ENCODE assay signal across 9 cellular contexts in genomic region chr9:93223241-93224180, GRCh38. TPM values are rescaled to one million over a fixed set of nuclear protein-coding genes. Genes with fewer than 3 reads are reported as not detected.
A peak's percentile ranks its signal among the peaks of the same experiment; 100 is the strongest.
DNase-seq lines count a peak whose midpoint lies in the region; ATAC-seq and TF ChIP-seq lines count a peak whose summit lies in the region.
"Had no signal": no experiment of that assay in that cellular context is flagged by ENCODE, and none has a peak within 500 bp of the region (broad histone marks: within the 10 kb centered on the region; RNA-seq: fewer than 3 reads in every experiment).

No MANE protein-coding gene starts in this region.

- no peaks in the 10 kb centered on the region for H3K27me3 Mint-ChIP-seq in MCF 10A (ENCODE audit: insufficient read depth, unreplicated experiment)

- H3K27ac ChIP-seq in vagina, result no peak overlapping the region
- H3K27ac ChIP-seq: parathyroid adenoma had no signal

- BruUV-seq in MCF 10A (replicated peaks; lab: Mats Ljungman, UMichigan), result no TSS peak

- DNase-seq in AG08395 (ENCODE audit: low spot score) (peak; percentile 78), MCF 10A (ENCODE audit: unreplicated experiment) (peak; percentile 96), left lobe of liver (ENCODE audit: low spot score) (no peak), vagina (ENCODE audit: extremely low spot score in 2 of 2) (no peak)

- H3K27ac Mint-ChIP-seq in MCF 10A (ENCODE audit: low read depth, unreplicated experiment), result no peak overlapping the region

- peaks cover 23% of the 10 kb centered on the region for H3K4me1 ChIP-seq in vagina

- H3K4me1 Mint-ChIP-seq in MCF 10A (ENCODE audit: insufficient read depth, unreplicated experiment), result peaks cover 22% of the 10 kb centered on the region

- no peaks in the 10 kb centered on the region for H3K9me3 ChIP-seq in vagina

- intact Hi-C loops in MCF 10A (cut with micrococcal nuclease), result no loop called here
- intact Hi-C loops in vagina (cut with DNase I), result loop anchor here (2.0 kb wide), 1 partner anchor 69 kb away; no protein-coding TSS in a partner anchor

- CTCF ChIA-PET in MCF 10A (lab: Yijun Ruan, JAX), result interaction anchor here (0.6 to 0.7 kb wide), 2 partner anchors 46 to 843 kb away, joined by 3 read pairs; no protein-coding TSS in a partner anchor

- TF ChIP-seq CTCF in MCF 10A (IDR thresholded peaks at IDR 0.05; ENCODE audit: unreplicated experiment) (no peak), vagina (IDR thresholded peaks at IDR 0.05) (no peak)

- H3K36me3 ChIP-seq in vagina, result no peaks in the 10 kb centered on the region

- POLR2A ChIA-PET in MCF 10A (lab: Yijun Ruan, JAX), result interaction anchor here (0.6 kb wide), 1 partner anchor 8 kb away, joined by 3 read pairs; no protein-coding TSS in a partner anchor

- no peak for TF ChIP-seq POLR2A in vagina (IDR thresholded peaks at IDR 0.05)

- peak; percentile 95 for TF ChIP-seq EP300 in Ishikawa (IDR thresholded peaks at IDR 0.05; ENCODE audit: borderline replicate concordance)

- ATAC-seq in left lobe of liver, result peak; percentile 28
- no peak for ATAC-seq in HG03095 (IDR thresholded peaks at IDR 0.05; ENCODE audit: unreplicated experiment)
- no peak for ATAC-seq in activated CD4-positive, CD25-positive, alpha-beta regulatory T cell treated with anti-CD3 and anti-CD28 coated beads, Interleukin-2, amount 50 U/mL, for 24 hours
- no peak for ATAC-seq in HG02623 (IDR thresholded peaks at IDR 0.05; ENCODE audit: unreplicated experiment)

- no peaks in the 10 kb centered on the region for H3K27me3 ChIP-seq in vagina

- no peak overlapping the region for H3K4me3 Mint-ChIP-seq in MCF 10A (ENCODE audit: unreplicated experiment)

- H3K9me3 Mint-ChIP-seq in MCF 10A (ENCODE audit: unreplicated experiment), result no peaks in the 10 kb centered on the region

- H3K36me3 Mint-ChIP-seq in MCF 10A (ENCODE audit: insufficient read depth, unreplicated experiment), result no peaks in the 10 kb centered on the region

- no peak; the same call in 1 of the 2 replicates for TF ChIP-seq RAD21 in Ishikawa (IDR thresholded peaks at IDR 0.05; ENCODE audit: low read depth)

- H3K4me3 ChIP-seq in vagina, result no peak overlapping the region

TF ChIP-seq in Ishikawa, 13 proteins besides CTCF, POLR2A, EP300 and RAD21:
- no peak for TF ChIP-seq CREB1 (IDR thresholded peaks at IDR 0.05; ENCODE audit: low read depth)
- peak; percentile 72 for TF ChIP-seq FOXM1 (IDR thresholded peaks at IDR 0.05; ENCODE audit: borderline replicate concordance, low read depth)
- peak; percentile 48; the same call in 1 of the 2 replicates for TF ChIP-seq MAX (IDR thresholded peaks at IDR 0.05)
- TF ChIP-seq CEBPB (IDR thresholded peaks at IDR 0.05), result peak; percentile 45; the same call in 1 of the 2 replicates
- no peak for TF ChIP-seq REST (IDR thresholded peaks at IDR 0.05; ENCODE audit: low read depth)
- TF ChIP-seq USF1 (IDR thresholded peaks at IDR 0.05), result no peak
- no peak for TF ChIP-seq TAF1 (IDR thresholded peaks at IDR 0.05; ENCODE audit: low read depth)
- peak; percentile 98 for TF ChIP-seq NFIC (IDR thresholded peaks at IDR 0.05)
- TF ChIP-seq TCF12 (IDR thresholded peaks at IDR 0.05; ENCODE audit: low read depth), result peak; percentile 93
- TF ChIP-seq YY1 (IDR thresholded peaks at IDR 0.05; ENCODE audit: low read depth), result peak; percentile 56
- peak; percentile 80 for TF ChIP-seq TEAD4 (IDR thresholded peaks at IDR 0.05)
- peak; percentile 66; the same call in 1 of the 2 replicates for TF ChIP-seq ZBTB7A (IDR thresholded peaks at IDR 0.05; ENCODE audit: low read depth)
- no peak for TF ChIP-seq EGR1 (IDR thresholded peaks at IDR 0.05)

RNA-seq across cellular contexts. Expression of gene WNK2, which starts 39.6 kb away (rescaled TPM):
- 0.07 and 0.29 TPM in 2 replicates for total RNA-seq in MCF 10A (2022)
- 3.7 TPM for total RNA-seq in left lobe of liver
- total RNA-seq in vagina, result 24.8 TPM

Comparison
In these comparisons a context has a peak if more than half of its experiments do, and no peak if none do; other contexts are left out.
1. DNase-seq: peak in AG08395 (single experiment) and MCF 10A (single experiment); none in left lobe of liver (single experiment) and vagina (0 of 2).